Comparison of ENCODE assay signal across 8 cellular contexts in genomic region chr3:16841906-16842709, GRCh38. TPM values are rescaled to one million over a fixed set of nuclear protein-coding genes. Genes with fewer than 3 reads are reported as not detected.
A peak's percentile ranks its signal among the peaks of the same experiment; 100 is the strongest.
DNase-seq lines count a peak whose midpoint lies in the region; ATAC-seq and TF ChIP-seq lines count a peak whose summit lies in the region.

No MANE protein-coding gene starts in this region.

- H3K4me3 ChIP-seq in OCI-LY3 (ENCODE audit: low read length): peak overlapping the region; percentile 75

- H3K9me3 Mint-ChIP-seq in stimulated activated naive CD8-positive, alpha-beta T cell treated with anti-CD3 and anti-CD28 coated beads, Interleukin-15, Interleukin-2, amounts not matched to agents 100 ng/mL and 50 ng/mL, for 24 hours: no peaks in the 10 kb centered on the region
- H3K9me3 Mint-ChIP-seq in mesothelial cell of epicardium: no peaks in the 10 kb centered on the region

- no peaks in the 10 kb centered on the region for H3K36me3 Mint-ChIP-seq in stimulated activated naive CD8-positive, alpha-beta T cell treated with anti-CD3 and anti-CD28 coated beads, Interleukin-15, Interleukin-2, amounts not matched to agents 100 ng/mL and 50 ng/mL, for 24 hours (ENCODE audit: low read depth)
- no peaks in the 10 kb centered on the region for H3K36me3 Mint-ChIP-seq in mesothelial cell of epicardium

- peak in 3 of 4 experiments; percentile 10 to 58 (median 41) for DNase-seq in activated naive CD4-positive, alpha-beta T cell (lab: John Stamatoyannopoulos, UW)
- DNase-seq in myocyte (ENCODE audit: low read depth): peak; percentile 58
- no peak for DNase-seq in mesothelial cell of epicardium (ENCODE audit: low spot score in 2 of 2, unreplicated experiment in 2 of 2)
- DNase-seq in NCI-H82 (lab: John Stamatoyannopoulos, UW): no peak

- H3K36me3 ChIP-seq in OCI-LY3 (replicated peaks; ENCODE audit: low read depth, low read length): no peaks in the 10 kb centered on the region

- peaks cover 76% of the 10 kb centered on the region for H3K4me1 Mint-ChIP-seq in stimulated activated naive CD8-positive, alpha-beta T cell treated with anti-CD3 and anti-CD28 coated beads, Interleukin-15, Interleukin-2, amounts not matched to agents 100 ng/mL and 50 ng/mL, for 24 hours (ENCODE audit: low read depth)
- H3K4me1 Mint-ChIP-seq in mesothelial cell of epicardium: peaks cover 5% of the 10 kb centered on the region

- peak overlapping the region; percentile 95 for H3K27ac ChIP-seq in OCI-LY3 (ENCODE audit: low read length)

- H3K27me3 ChIP-seq in OCI-LY3 (ENCODE audit: low read depth, low read length): no peaks in the 10 kb centered on the region

- peak overlapping the region; percentile 91 for H3K27ac Mint-ChIP-seq in stimulated activated naive CD8-positive, alpha-beta T cell treated with anti-CD3 and anti-CD28 coated beads, Interleukin-15, Interleukin-2, amounts not matched to agents 100 ng/mL and 50 ng/mL, for 24 hours
- H3K27ac Mint-ChIP-seq in mesothelial cell of epicardium: no peak overlapping the region

- peak overlapping the region; percentile 70 for H3K9ac ChIP-seq in OCI-LY3 (ENCODE audit: low read length)

- no peaks in the 10 kb centered on the region for H3K9me3 ChIP-seq in OCI-LY3 (ENCODE audit: insufficient read depth, low read length)

- H3K79me2 ChIP-seq in OCI-LY3 (ENCODE audit: low read length): no peaks in the 10 kb centered on the region

- peaks cover 57% of the 10 kb centered on the region for H3K4me1 ChIP-seq in OCI-LY3 (ENCODE audit: low read length)

- peak overlapping the region; percentile 81 for H2AFZ ChIP-seq in OCI-LY3 (ENCODE audit: low read depth, low read length)

- peak overlapping the region; percentile 71 for H3K4me3 Mint-ChIP-seq in stimulated activated naive CD8-positive, alpha-beta T cell treated with anti-CD3 and anti-CD28 coated beads, Interleukin-15, Interleukin-2, amounts not matched to agents 100 ng/mL and 50 ng/mL, for 24 hours
- no peak overlapping the region for H3K4me3 Mint-ChIP-seq in mesothelial cell of epicardium

- no peaks in the 10 kb centered on the region for H3K27me3 Mint-ChIP-seq in stimulated activated naive CD8-positive, alpha-beta T cell treated with anti-CD3 and anti-CD28 coated beads, Interleukin-15, Interleukin-2, amounts not matched to agents 100 ng/mL and 50 ng/mL, for 24 hours
- H3K27me3 Mint-ChIP-seq in mesothelial cell of epicardium (ENCODE audit: low read depth): peaks cover 23% of the 10 kb centered on the region

- no peak for TF ChIP-seq CTCF in OCI-LY3 (IDR thresholded peaks at IDR 0.05; ENCODE audit: low read depth, low read length)
- no peak for TF ChIP-seq CTCF in mesothelial cell of epicardium (IDR thresholded peaks at IDR 0.05; ENCODE audit: unreplicated experiment)

- H3K4me2 ChIP-seq in OCI-LY3 (ENCODE audit: low read length): peak overlapping the region; percentile 89

- no peaks in the 10 kb centered on the region for H4K20me1 ChIP-seq in OCI-LY3 (ENCODE audit: insufficient read depth, low read length)

- ATAC-seq in GM18870 (IDR thresholded peaks at IDR 0.05; ENCODE audit: unreplicated experiment): peak; percentile 78
- peak; percentile 78 for ATAC-seq in HG02885 (IDR thresholded peaks at IDR 0.05; ENCODE audit: poor library complexity, unreplicated experiment)

RNA-seq across cellular contexts. Expression of gene PLCL2, which starts 42.6 kb away (rescaled TPM):
- total RNA-seq in myocyte: 1.2 TPM in 2 replicates
- 0.06 TPM for polyA plus RNA-seq in myocyte (2012)
- 3.6 to 3.7 TPM (median 3.6 TPM) in 3 replicates for total RNA-seq in mesothelial cell of epicardium

Comparison
In these comparisons a context has a peak if more than half of its experiments do, and no peak if none do; other contexts are left out.
1. DNase-seq: peak in activated naive CD4-positive, alpha-beta T cell (3 of 4) and myocyte (single experiment); none in mesothelial cell of epicardium (0 of 2) and NCI-H82 (single experiment).